ENCODE assay signal across 8 cellular contexts in the genomic region with DNA sequence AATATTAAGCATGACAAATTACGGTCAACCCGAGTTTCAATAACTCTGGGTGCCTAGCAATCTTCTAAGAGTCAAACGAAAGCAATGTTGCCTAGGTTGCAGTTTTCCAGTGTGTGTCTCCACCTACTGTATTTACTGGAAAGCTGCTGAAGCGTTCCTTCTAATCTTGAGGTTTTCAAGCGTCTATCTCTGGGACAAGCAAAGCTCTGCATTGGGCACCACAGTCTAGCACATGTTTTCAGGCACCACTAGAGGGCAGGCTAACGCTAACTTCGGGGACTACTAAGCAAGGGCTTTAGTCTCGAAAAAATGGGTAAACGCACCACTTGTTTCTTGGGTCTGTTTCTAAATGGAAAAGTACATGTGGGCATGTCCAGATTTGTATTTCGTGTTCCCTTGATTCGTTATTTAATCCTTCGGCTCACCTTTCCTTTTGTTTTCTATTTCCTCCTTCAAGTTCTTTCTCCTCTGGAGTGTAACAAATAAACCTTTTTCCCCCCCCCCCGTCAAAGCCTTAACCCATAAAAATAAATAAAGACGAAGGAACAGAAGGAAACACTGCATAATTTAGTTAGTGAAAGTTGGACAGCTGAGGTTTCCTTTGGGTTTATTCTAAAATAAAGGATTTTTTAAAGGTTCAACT.
DNase-seq lines count a peak whose midpoint lies in the region; ATAC-seq and TF ChIP-seq lines count a peak whose summit lies in the region.
"Not testable (repeated sequence)": the region's sequence is repeated elsewhere in the genome, so short reads cannot be mapped to it uniquely, and the experiment has no call there.

No MANE protein-coding gene starts in this region.

- not testable (repeated sequence) for H3F3A ChIP-seq in Loucy (ENCODE audit: low read depth)

- not testable (repeated sequence) for H2AFZ ChIP-seq in Loucy (ENCODE audit: low read length)

- H3K9me3 ChIP-seq in Loucy (ENCODE audit: insufficient read depth, low read depth, low read length); left lung: not testable (repeated sequence)

- H4K20me1 ChIP-seq in Loucy (ENCODE audit: insufficient read depth, low read length, poor library complexity, severe bottlenecking), result not testable (repeated sequence)

- not testable (repeated sequence) for H3K9me2 ChIP-seq in Loucy (replicated peaks; ENCODE audit: low read depth, low read length)

- H3K36me3 Mint-ChIP-seq in central memory CD8-positive, alpha-beta T cell (ENCODE audit: insufficient read depth), result not testable (repeated sequence)

- H3K27me3 Mint-ChIP-seq in central memory CD8-positive, alpha-beta T cell, result not testable (repeated sequence)

- peak overlapping the region; percentile 97 for H3K27ac Mint-ChIP-seq in central memory CD8-positive, alpha-beta T cell (ENCODE audit: low read depth)

- H3K9me3 Mint-ChIP-seq in central memory CD8-positive, alpha-beta T cell, result not testable (repeated sequence)

- H3K27ac ChIP-seq in 22Rv1, left lung: not testable (repeated sequence)

- ATAC-seq in GM18867 (IDR thresholded peaks at IDR 0.05; ENCODE audit: unreplicated experiment) (peak; percentile 91), HG02642 (IDR thresholded peaks at IDR 0.05; ENCODE audit: poor library complexity, unreplicated experiment) (peak; percentile 94), left lung (peak; percentile 99)
- peak; percentile 99 for ATAC-seq in central memory CD8-positive, alpha-beta T cell (replicated peaks; ENCODE audit: extremely low read depth, poor library complexity, severe bottlenecking)

- not testable (repeated sequence) for H3K36me3 ChIP-seq in Loucy (ENCODE audit: insufficient read depth, low read length); left lung

- H3K27me3 ChIP-seq in Loucy (ENCODE audit: insufficient read depth, low read length, poor library complexity, severe bottlenecking); left lung: not testable (repeated sequence)

- DNase-seq in activated CD8-positive, alpha-beta memory T cell treated with anti-CD3 and anti-CD28 coated beads for 4 hours (ENCODE audit: low read depth in 2 of 2), result peak; percentile 52 to 68
- DNase-seq in central memory CD8-positive, alpha-beta T cell (ENCODE audit: low spot score in 2 of 2), result peak; percentile 55 to 69
- DNase-seq in left lung, result peak in 1 of 2 donors; percentile 79
- DNase-seq in stimulated activated CD4-positive, alpha-beta T cell treated with anti-CD3 and anti-CD28 coated beads, Interleukin-1b, Interleukin-23, amount 100 ng/mL, for 24 hours (ENCODE audit: low read depth in 4 of 4, low spot score in 1 of 4), result peak; percentile 36 to 68 (median 59)

- not testable (repeated sequence) for H3K9ac ChIP-seq in Loucy (ENCODE audit: low read depth, low read length, poor library complexity, severe bottlenecking)

- H3K4me3 ChIP-seq in Loucy (ENCODE audit: low read length, poor library complexity, severe bottlenecking) (peak overlapping the region; percentile 29), left lung (peak overlapping the region in 1 of 2 donors; percentile 19)

- peaks cover 11% of the 10 kb centered on the region for H3K4me1 Mint-ChIP-seq in central memory CD8-positive, alpha-beta T cell

- H3K4me1 ChIP-seq in Loucy (ENCODE audit: insufficient read depth, low read length, poor library complexity, severe bottlenecking); left lung: not testable (repeated sequence)

- intact Hi-C loops in left lung (cut with DNase I), result loop anchor here in 1 of 2 donors (10.0 kb wide), 1 partner anchor 131 kb away; no protein-coding TSS in a partner anchor

- H3K4me2 ChIP-seq in Loucy (ENCODE audit: low read depth, low read length, poor library complexity, severe bottlenecking), result peak overlapping the region; percentile 29

- peak; percentile 1 for TF ChIP-seq CTCF in 22Rv1 (IDR thresholded peaks at IDR 0.05)
- TF ChIP-seq CTCF in Loucy (conservative IDR thresholded peaks at IDR 0.05; ENCODE audit: low read length), result peak; percentile 31; the same call in 1 of the 2 replicates
- TF ChIP-seq CTCF in left lung (IDR thresholded peaks at IDR 0.05), result peak; percentile 39 to 67

- H3K4me3 Mint-ChIP-seq in central memory CD8-positive, alpha-beta T cell, result peak overlapping the region; percentile 81

- H3K79me2 ChIP-seq in Loucy (ENCODE audit: insufficient read depth, low read length), result not testable (repeated sequence)

Comparison
In these comparisons a context has a peak if more than half of its experiments do, and no peak if none do; other contexts are left out.
1. CTCF ChIP-seq: peak in every context shown above with its lines; median percentile 53 in left lung; 31 in Loucy; 1 in 22Rv1.